In the genomic region with DNA sequence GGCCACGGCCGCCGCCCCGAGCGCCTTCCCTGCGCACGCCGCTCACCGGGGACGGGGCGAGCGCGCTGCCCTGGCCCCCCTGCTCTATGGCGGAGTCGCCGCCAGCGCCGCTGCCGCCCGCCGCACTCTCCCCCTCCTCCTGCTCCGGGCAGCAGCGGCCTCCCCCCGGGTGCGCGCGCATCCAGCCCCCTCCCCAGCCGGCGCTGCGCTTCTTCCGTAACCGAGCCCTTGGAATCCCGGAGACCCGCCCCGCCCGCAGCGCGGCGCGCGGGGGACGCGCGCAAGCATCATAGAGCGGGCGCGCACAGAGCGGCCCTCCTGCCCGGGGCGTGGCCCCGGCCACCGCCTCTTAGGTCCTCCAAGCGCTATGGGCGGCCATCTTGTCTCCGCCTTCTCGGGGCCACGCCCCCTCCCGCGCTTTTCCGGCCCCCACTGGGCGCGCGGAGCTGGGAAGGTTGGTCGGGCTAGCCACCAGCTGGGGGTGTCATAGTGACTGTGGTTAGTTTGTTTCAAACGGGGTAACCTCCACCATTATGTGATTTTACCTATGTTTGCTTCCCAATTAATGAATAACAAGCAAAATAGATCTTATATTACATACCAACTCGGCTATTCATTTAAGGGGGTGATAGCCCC, we compare ENCODE assay signal across 8 cellular contexts. TPM values are rescaled to one million over a fixed set of nuclear protein-coding genes. Genes with fewer than 3 reads are reported as not detected.
DNase-seq lines count a peak whose midpoint lies in the region; ATAC-seq lines count a peak whose summit lies in the region.

A gene with protein sequence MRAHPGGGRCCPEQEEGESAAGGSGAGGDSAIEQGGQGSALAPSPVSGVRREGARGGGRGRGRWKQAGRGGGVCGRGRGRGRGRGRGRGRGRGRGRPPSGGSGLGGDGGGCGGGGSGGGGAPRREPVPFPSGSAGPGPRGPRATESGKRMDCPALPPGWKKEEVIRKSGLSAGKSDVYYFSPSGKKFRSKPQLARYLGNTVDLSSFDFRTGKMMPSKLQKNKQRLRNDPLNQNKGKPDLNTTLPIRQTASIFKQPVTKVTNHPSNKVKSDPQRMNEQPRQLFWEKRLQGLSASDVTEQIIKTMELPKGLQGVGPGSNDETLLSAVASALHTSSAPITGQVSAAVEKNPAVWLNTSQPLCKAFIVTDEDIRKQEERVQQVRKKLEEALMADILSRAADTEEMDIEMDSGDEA (minus strand): TSS at position 291 of the 636 bp plus-strand sequence. CDS start 110 bp downstream, at position 181.

- DNase-seq in C1 segment of cervical spinal cord (lab: John Stamatoyannopoulos, UW), result peak; percentile 39 to 95 (median 88)
- peak; percentile 100 for DNase-seq in NCI-H69 (lab: John Stamatoyannopoulos, UW)
- peak; percentile 91 for DNase-seq in activated CD4-positive, alpha-beta T cell treated with anti-CD3 and anti-CD28 coated beads, Interleukin-2, amount 50 U/mL, for 1 hour
- peak; percentile 89 for DNase-seq in dedifferentiated amniotic fluid mesenchymal stem cell (ENCODE audit: extremely low spot score)
- DNase-seq in left lobe of liver (ENCODE audit: low spot score), result peak; percentile 95
- peak; percentile 91 for DNase-seq in stimulated activated CD4-positive, alpha-beta T cell treated with anti-CD3 and anti-CD28 coated beads, Interleukin-2, amount 100 ng/mL, for 4 hours (ENCODE audit: low read depth)

- ATAC-seq in GM19328 (IDR thresholded peaks at IDR 0.05; ENCODE audit: unreplicated experiment), result peak; percentile 92
- ATAC-seq in HG03520 (IDR thresholded peaks at IDR 0.05; ENCODE audit: unreplicated experiment), result peak; percentile 90
- peak; percentile 99 for ATAC-seq in left lobe of liver

RNA-seq across cellular contexts. Expression of the gene that starts here (rescaled TPM):
- 29.1 TPM for total RNA-seq in left lobe of liver

Comparison
In these comparisons a context has a peak if more than half of its experiments do, and no peak if none do; other contexts are left out.
1. Peak in every context shown above with its lines: DNase-seq and ATAC-seq.